In the genomic region with DNA sequence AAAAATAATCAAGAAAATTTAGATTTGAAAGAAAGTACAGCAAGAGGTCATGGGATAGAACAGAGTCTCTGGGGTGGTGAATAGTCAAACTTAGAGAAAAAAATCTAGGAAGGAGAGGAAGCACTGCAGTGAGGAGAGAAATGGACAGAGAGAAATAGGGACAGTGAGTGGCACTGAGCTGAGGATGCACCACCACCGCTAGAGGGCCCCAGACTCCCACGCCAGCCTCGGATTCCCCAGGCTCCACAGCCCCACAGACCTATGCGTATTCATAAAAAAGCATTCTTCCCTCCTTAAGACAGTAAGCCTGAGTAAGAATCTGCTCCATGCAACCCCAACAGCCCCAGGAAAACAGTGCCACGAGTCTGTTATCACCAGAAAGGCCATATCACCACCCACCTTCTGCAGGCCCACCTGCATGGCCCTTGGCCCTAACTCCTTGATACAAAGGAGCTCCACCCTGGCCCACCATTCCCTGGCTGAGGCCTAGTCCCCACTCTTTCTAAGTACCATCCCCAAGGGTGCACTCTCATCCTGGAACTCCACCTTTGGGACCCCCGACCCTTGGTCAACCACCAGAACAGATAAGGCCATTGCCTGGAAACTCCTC, we compare ENCODE assay signal across 1 cellular context.
TF ChIP-seq lines count a peak whose summit lies in the region.

No MANE protein-coding gene starts in this region.

TF ChIP-seq in HepG2, 621 proteins besides CTCF, POLR2A, EP300 and RAD21 (continued from another document):
- no peak for TF ChIP-seq ZNF367 (CRISPR knock-in tag; IDR thresholded peaks at IDR 0.05; ENCODE audit: borderline replicate concordance)
- TF ChIP-seq ZNF615 (CRISPR knock-in tag; IDR thresholded peaks at IDR 0.05; ENCODE audit: borderline replicate concordance), result no peak
- TF ChIP-seq PCBP1 (IDR thresholded peaks at IDR 0.05; ENCODE audit: borderline replicate concordance, low read depth, low read length), result no peak
- no peak for TF ChIP-seq BCL6 (CRISPR knock-in tag; IDR thresholded peaks at IDR 0.05)
- no peak for TF ChIP-seq CHD4 (IDR thresholded peaks at IDR 0.05; ENCODE audit: borderline replicate concordance, low read length)
- TF ChIP-seq, protein P1, sequence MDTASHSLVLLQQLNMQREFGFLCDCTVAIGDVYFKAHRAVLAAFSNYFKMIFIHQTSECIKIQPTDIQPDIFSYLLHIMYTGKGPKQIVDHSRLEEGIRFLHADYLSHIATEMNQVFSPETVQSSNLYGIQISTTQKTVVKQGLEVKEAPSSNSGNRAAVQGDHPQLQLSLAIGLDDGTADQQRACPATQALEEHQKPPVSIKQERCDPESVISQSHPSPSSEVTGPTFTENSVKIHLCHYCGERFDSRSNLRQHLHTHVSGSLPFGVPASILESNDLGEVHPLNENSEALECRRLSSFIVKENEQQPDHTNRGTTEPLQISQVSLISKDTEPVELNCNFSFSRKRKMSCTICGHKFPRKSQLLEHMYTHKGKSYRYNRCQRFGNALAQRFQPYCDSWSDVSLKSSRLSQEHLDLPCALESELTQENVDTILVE (CRISPR knock-in tag; IDR thresholded peaks at IDR 0.05), result no peak
- TF ChIP-seq ZNF605 (CRISPR knock-in tag; IDR thresholded peaks at IDR 0.05), result no peak
- no peak for TF ChIP-seq ZNF562 (CRISPR knock-in tag; IDR thresholded peaks at IDR 0.05; ENCODE audit: borderline replicate concordance)
- TF ChIP-seq ZNF3 (CRISPR knock-in tag; IDR thresholded peaks at IDR 0.05), result no peak
- TF ChIP-seq, protein P2, sequence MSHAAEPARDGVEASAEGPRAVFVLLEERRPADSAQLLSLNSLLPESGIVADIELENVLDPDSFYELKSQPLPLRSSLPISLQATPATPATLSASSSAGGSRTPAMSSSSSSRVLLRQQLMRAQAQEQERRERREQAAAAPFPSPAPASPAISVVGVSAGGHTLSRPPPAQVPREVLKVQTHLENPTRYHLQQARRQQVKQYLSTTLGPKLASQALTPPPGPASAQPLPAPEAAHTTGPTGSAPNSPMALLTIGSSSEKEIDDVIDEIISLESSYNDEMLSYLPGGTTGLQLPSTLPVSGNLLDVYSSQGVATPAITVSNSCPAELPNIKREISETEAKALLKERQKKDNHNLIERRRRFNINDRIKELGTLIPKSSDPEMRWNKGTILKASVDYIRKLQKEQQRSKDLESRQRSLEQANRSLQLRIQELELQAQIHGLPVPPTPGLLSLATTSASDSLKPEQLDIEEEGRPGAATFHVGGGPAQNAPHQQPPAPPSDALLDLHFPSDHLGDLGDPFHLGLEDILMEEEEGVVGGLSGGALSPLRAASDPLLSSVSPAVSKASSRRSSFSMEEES (CRISPR knock-in tag; IDR thresholded peaks at IDR 0.05), result no peak
- no peak for TF ChIP-seq SIX4 (CRISPR knock-in tag; IDR thresholded peaks at IDR 0.05)
- TF ChIP-seq, protein P3, sequence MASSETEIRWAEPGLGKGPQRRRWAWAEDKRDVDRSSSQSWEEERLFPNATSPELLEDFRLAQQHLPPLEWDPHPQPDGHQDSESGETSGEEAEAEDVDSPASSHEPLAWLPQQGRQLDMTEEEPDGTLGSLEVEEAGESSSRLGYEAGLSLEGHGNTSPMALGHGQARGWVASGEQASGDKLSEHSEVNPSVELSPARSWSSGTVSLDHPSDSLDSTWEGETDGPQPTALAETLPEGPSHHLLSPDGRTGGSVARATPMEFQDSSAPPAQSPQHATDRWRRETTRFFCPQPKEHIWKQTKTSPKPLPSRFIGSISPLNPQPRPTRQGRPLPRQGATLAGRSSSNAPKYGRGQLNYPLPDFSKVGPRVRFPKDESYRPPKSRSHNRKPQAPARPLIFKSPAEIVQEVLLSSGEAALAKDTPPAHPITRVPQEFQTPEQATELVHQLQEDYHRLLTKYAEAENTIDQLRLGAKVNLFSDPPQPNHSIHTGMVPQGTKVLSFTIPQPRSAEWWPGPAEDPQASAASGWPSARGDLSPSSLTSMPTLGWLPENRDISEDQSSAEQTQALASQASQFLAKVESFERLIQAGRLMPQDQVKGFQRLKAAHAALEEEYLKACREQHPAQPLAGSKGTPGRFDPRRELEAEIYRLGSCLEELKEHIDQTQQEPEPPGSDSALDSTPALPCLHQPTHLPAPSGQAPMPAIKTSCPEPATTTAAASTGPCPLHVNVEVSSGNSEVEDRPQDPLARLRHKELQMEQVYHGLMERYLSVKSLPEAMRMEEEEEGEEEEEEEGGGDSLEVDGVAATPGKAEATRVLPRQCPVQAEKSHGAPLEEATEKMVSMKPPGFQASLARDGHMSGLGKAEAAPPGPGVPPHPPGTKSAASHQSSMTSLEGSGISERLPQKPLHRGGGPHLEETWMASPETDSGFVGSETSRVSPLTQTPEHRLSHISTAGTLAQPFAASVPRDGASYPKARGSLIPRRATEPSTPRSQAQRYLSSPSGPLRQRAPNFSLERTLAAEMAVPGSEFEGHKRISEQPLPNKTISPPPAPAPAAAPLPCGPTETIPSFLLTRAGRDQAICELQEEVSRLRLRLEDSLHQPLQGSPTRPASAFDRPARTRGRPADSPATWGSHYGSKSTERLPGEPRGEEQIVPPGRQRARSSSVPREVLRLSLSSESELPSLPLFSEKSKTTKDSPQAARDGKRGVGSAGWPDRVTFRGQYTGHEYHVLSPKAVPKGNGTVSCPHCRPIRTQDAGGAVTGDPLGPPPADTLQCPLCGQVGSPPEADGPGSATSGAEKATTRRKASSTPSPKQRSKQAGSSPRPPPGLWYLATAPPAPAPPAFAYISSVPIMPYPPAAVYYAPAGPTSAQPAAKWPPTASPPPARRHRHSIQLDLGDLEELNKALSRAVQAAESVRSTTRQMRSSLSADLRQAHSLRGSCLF (CRISPR knock-in tag; IDR thresholded peaks at IDR 0.05; ENCODE audit: borderline replicate concordance), result no peak
- TF ChIP-seq RBM39 (IDR thresholded peaks at IDR 0.05; ENCODE audit: low read depth, low read length, poor library complexity, severe bottlenecking), result no peak
